In genomic region chr10:131920151-131920550, GRCh38 we compare ENCODE assay signal across 18 cellular contexts. TPM values are rescaled to one million over a fixed set of nuclear protein-coding genes. Genes with fewer than 3 reads are reported as not detected.
DNase-seq lines count a peak whose midpoint lies in the region; TF ChIP-seq lines count a peak whose summit lies in the region.
"Had no signal": no experiment of that assay in that cellular context is flagged by ENCODE, and none has a peak within 500 bp of the region (broad histone marks: within the 10 kb centered on the region; RNA-seq: fewer than 3 reads in every experiment).

No MANE protein-coding gene starts in this region.

- intact Hi-C loops in activated T-helper 1 cell treated with anti-CD3 and anti-CD28 coated beads, Interleukin-12 subunit alpha, Interleukin-12 subunit beta, Interleukin-2, Interleukin-4 antibody, amounts not matched to agents 30 ng/mL and 10 ng/mL and 1 ng/mL, durations not matched to agents 14 hours and 24 hours and 36 hours (cut with micrococcal nuclease) = loop anchor here (1.0 kb wide), 1 partner anchor 8 kb away; no protein-coding TSS in a partner anchor
- intact Hi-C loops in mammary epithelial cell (cut with micrococcal nuclease) = no loop called here

- H3K9ac ChIP-seq in mammary epithelial cell (ENCODE audit: insufficient read depth, low read length) = no peak overlapping the region

- H3K36me3 Mint-ChIP-seq in activated T-helper 1 cell treated with anti-CD3 and anti-CD28 coated beads, Interleukin-12 subunit alpha, Interleukin-12 subunit beta, Interleukin-2, Interleukin-4 antibody, amounts not matched to agents 30 ng/mL and 10 ng/mL and 1 ng/mL, durations not matched to agents 14 hours and 24 hours and 36 hours (ENCODE audit: low read depth) = peaks cover 52% of the 10 kb centered on the region
- peaks cover 18% of the 10 kb centered on the region for H3K36me3 Mint-ChIP-seq in endothelial cell (ENCODE audit: low read depth, unreplicated experiment)

- no peak overlapping the region for H2AFZ ChIP-seq in mammary epithelial cell (ENCODE audit: low read depth, low read length)

- no TSS peak for BruUV-seq in mammary epithelial cell (replicated peaks; lab: Mats Ljungman, UMichigan)

- DNase-seq in stimulated activated CD4-positive, alpha-beta T cell treated with anti-CD3 and anti-CD28 coated beads, Interleukin-4, amount 100 ng/mL, for 24 hours = peak; percentile 50
- no peak for DNase-seq in stimulated activated CD4-positive, alpha-beta T cell treated with anti-CD3 and anti-CD28 coated beads, Interleukin-12 subunit alpha, Interleukin-12 subunit beta, amount 100 ng/mL, for 4 hours
- DNase-seq in activated T-helper 1 cell treated with anti-CD3 and anti-CD28 coated beads, Interleukin-12 subunit alpha, Interleukin-12 subunit beta, Interleukin-2, Interleukin-4 antibody, amounts not matched to agents 30 ng/mL and 10 ng/mL and 1 ng/mL, durations not matched to agents 14 hours and 24 hours and 36 hours (ENCODE audit: low spot score) = no peak
- DNase-seq in endothelial cell (ENCODE audit: low spot score) (no peak), occipital lobe (lab: John Stamatoyannopoulos, UW) (no peak), mammary epithelial cell (no peak)
- DNase-seq: activated CD4-positive, CD25-positive, alpha-beta regulatory T cell treated with anti-CD3 and anti-CD28 coated beads, Interleukin-2, amount 50 U/mL, for 72 hours; activated T-cell treated with anti-CD3 and anti-CD28 coated beads, Interleukin-2, amount 50 U/mL, for 4 hours; AML-193; GOT3; KG1; left cardiac atrium; NCI-H1930; NCI-H345; stomach had no signal

- no peaks in the 10 kb centered on the region for H3K36me3 ChIP-seq in mammary epithelial cell (ENCODE audit: insufficient read depth, low read length)
- H3K36me3 ChIP-seq: esophagus muscularis mucosa, stomach, upper lobe of right lung had no signal

- H3K4me3 Mint-ChIP-seq in activated T-helper 1 cell treated with anti-CD3 and anti-CD28 coated beads, Interleukin-12 subunit alpha, Interleukin-12 subunit beta, Interleukin-2, Interleukin-4 antibody, amounts not matched to agents 30 ng/mL and 10 ng/mL and 1 ng/mL, durations not matched to agents 14 hours and 24 hours and 36 hours = no peak overlapping the region
- H3K4me3 Mint-ChIP-seq in endothelial cell (ENCODE audit: unreplicated experiment) = no peak overlapping the region
- H3K4me3 Mint-ChIP-seq: activated T-cell treated with anti-CD3 and anti-CD28 coated beads, Interleukin-2, amount 50 U/mL, for 4 hours had no signal

- no peaks in the 10 kb centered on the region for H3K27me3 ChIP-seq in mammary epithelial cell (ENCODE audit: insufficient read depth, low read length)
- H3K27me3 ChIP-seq: esophagus muscularis mucosa, stomach, upper lobe of right lung had no signal

- H3K9me3 Mint-ChIP-seq in activated T-helper 1 cell treated with anti-CD3 and anti-CD28 coated beads, Interleukin-12 subunit alpha, Interleukin-12 subunit beta, Interleukin-2, Interleukin-4 antibody, amounts not matched to agents 30 ng/mL and 10 ng/mL and 1 ng/mL, durations not matched to agents 14 hours and 24 hours and 36 hours = peaks cover 51% of the 10 kb centered on the region
- H3K9me3 Mint-ChIP-seq in endothelial cell (ENCODE audit: unreplicated experiment) = no peaks in the 10 kb centered on the region

- no peaks in the 10 kb centered on the region for H3K27me3 Mint-ChIP-seq in activated T-helper 1 cell treated with anti-CD3 and anti-CD28 coated beads, Interleukin-12 subunit alpha, Interleukin-12 subunit beta, Interleukin-2, Interleukin-4 antibody, amounts not matched to agents 30 ng/mL and 10 ng/mL and 1 ng/mL, durations not matched to agents 14 hours and 24 hours and 36 hours (ENCODE audit: insufficient read depth)
- H3K27me3 Mint-ChIP-seq in endothelial cell (ENCODE audit: unreplicated experiment) = peaks cover 7% of the 10 kb centered on the region

- CTCF ChIA-PET in mammary epithelial cell (lab: Charles Lee; ENCODE audit: low non-redundant PET) = no interaction called here

- H3K9me3 ChIP-seq in mammary epithelial cell (replicated peaks; ENCODE audit: insufficient read depth, low read length) = peaks cover 4% of the 10 kb centered on the region
- H3K9me3 ChIP-seq: upper lobe of right lung had no signal

- H3K4me2 ChIP-seq in mammary epithelial cell (ENCODE audit: insufficient read depth, low read depth, low read length) = no peak overlapping the region

- H3K4me3 ChIP-seq in mammary epithelial cell (replicated peaks in 1 of 3; ENCODE audit: insufficient read depth in 1 of 3, low read depth in 2 of 3, low read length in 3 of 3) = no peak overlapping the region
- H3K4me3 ChIP-seq: esophagus muscularis mucosa, stomach, upper lobe of right lung had no signal

- WGBS in mammary epithelial cell (ENCODE audit: low coverage, missing lambda C conversion rate) = 87% methylated on average over 5 of the region's 11 CpGs

- peaks cover 15% of the 10 kb centered on the region for H3K4me1 ChIP-seq in mammary epithelial cell (ENCODE audit: insufficient read depth, low read length)
- H3K4me1 ChIP-seq: upper lobe of right lung had no signal

- peaks cover 58% of the 10 kb centered on the region for H3K4me1 Mint-ChIP-seq in activated T-helper 1 cell treated with anti-CD3 and anti-CD28 coated beads, Interleukin-12 subunit alpha, Interleukin-12 subunit beta, Interleukin-2, Interleukin-4 antibody, amounts not matched to agents 30 ng/mL and 10 ng/mL and 1 ng/mL, durations not matched to agents 14 hours and 24 hours and 36 hours (ENCODE audit: low read depth)
- peaks cover 17% of the 10 kb centered on the region for H3K4me1 Mint-ChIP-seq in endothelial cell (ENCODE audit: unreplicated experiment)

- H4K20me1 ChIP-seq in mammary epithelial cell (ENCODE audit: insufficient read depth, low read length) = no peaks in the 10 kb centered on the region

- peaks cover 96% of the 10 kb centered on the region for H3K79me2 ChIP-seq in mammary epithelial cell (ENCODE audit: insufficient read depth, low read length)

- in situ Hi-C loops in mammary epithelial cell (cut with MboI; ENCODE audit: low sequenced_read_pairs in 2 of 2) = no loop called here

- H3K27ac ChIP-seq in temporal lobe (ENCODE audit: low read depth, low read length) = peak overlapping the region; percentile 46
- no peak overlapping the region for H3K27ac ChIP-seq in mammary epithelial cell (ENCODE audit: insufficient read depth, low read depth, low read length)
- H3K27ac ChIP-seq: esophagus muscularis mucosa, stomach, upper lobe of right lung had no signal

- dilution Hi-C loops in mammary epithelial cell (cut with HindIII; ENCODE audit: low sequenced_read_pairs) = no loop called here

- H3K27ac Mint-ChIP-seq in activated T-helper 1 cell treated with anti-CD3 and anti-CD28 coated beads, Interleukin-12 subunit alpha, Interleukin-12 subunit beta, Interleukin-2, Interleukin-4 antibody, amounts not matched to agents 30 ng/mL and 10 ng/mL and 1 ng/mL, durations not matched to agents 14 hours and 24 hours and 36 hours = peak overlapping the region; percentile 87
- H3K27ac Mint-ChIP-seq in endothelial cell (ENCODE audit: unreplicated experiment) = peak overlapping the region; percentile 12

- TF ChIP-seq CTCF in endothelial cell (IDR thresholded peaks at IDR 0.05; ENCODE audit: unreplicated experiment) (no peak), mammary epithelial cell (conservative IDR thresholded peaks at IDR 0.05 in 1 of 2, IDR thresholded peaks at IDR 0.05 in 1 of 2; ENCODE audit: extremely low read depth in 1 of 2, insufficient read depth in 1 of 2, low read depth in 1 of 2, low read length in 2 of 2) (no peak)

RNA-seq across cellular contexts. Expression of gene PPP2R2D, which starts 19.3 kb away (rescaled TPM):
- total RNA-seq in activated T-helper 1 cell treated with anti-CD3 and anti-CD28 coated beads, Interleukin-12 subunit alpha, Interleukin-12 subunit beta, Interleukin-2, Interleukin-4 antibody, amounts not matched to agents 30 ng/mL and 10 ng/mL and 1 ng/mL, durations not matched to agents 14 hours and 24 hours and 36 hours = 37.6 and 38.4 TPM in 2 replicates
- 36.9 TPM for total RNA-seq in endothelial cell (ENCODE audit: unreplicated experiment)
- 43.0 TPM for total RNA-seq in temporal lobe
- 64.1 TPM for total RNA-seq in occipital lobe
- 10 to 100 TPM; 33.7 to 36.5 TPM for total RNA-seq in mammary epithelial cell
- polyA plus RNA-seq in mammary epithelial cell = 42.4 TPM
- polyA minus RNA-seq in mammary epithelial cell = 63.3 TPM
